ENCODE assay signal across 1 cellular context in the genomic region with DNA sequence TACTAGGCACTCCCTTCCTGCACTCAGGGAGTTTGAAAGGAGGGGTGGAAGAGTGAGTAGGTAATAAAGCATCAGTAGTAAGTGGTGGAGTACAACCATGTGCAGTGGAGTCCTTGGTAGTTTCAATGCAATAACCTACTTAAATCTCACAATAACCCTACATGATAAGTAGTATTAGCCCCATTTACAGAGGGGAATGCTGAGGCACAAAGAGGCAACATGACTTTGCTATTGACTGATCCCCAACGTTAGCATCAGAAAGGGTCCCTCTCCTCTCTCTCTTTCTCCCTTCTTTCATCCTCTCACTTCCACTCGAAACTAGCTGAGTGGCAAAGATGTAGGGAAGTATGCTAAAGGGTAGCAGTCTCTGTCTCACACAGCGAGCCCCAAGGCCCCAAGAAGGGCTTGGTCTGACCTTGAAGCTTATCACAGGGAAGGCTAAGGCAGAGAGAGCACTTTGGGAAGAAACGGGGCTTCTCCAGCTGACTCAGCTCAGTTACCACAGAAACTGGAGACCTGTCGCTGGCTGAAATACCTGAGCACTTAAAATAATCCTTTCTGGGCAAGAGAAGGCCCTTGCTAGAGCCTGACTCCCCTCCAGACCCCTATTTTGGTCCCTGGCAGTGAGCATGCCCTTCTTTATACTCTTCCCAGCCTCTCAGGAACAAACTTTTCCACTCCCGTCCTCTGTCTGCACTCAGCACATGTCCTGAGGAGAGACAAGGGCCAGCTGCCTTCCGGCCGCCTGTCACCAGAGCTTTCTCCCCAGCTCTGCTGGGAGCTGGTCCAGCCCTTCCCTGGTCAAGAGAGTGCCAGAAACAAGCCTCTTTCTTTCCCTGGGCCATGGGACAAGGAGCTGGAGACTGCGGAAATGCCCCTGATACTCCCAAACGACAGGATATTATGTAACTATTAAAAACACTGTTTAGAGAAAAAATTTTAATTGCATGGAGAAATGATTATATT.
TF ChIP-seq lines count a peak whose summit lies in the region.

No MANE protein-coding gene starts in this region.

TF ChIP-seq in GM12878, 131 proteins besides CTCF, POLR2A, EP300 and RAD21:
- TF ChIP-seq ATF2 (IDR thresholded peaks at IDR 0.05; ENCODE audit: low read length) (no peak), SUZ12 (IDR thresholded peaks at IDR 0.05; ENCODE audit: unreplicated experiment) (no peak), BMI1 (IDR thresholded peaks at IDR 0.05; ENCODE audit: borderline replicate concordance) (no peak), ZNF274 (IDR thresholded peaks at IDR 0.05; ENCODE audit: insufficient read depth, insufficient read length) (no peak), SKIL (IDR thresholded peaks at IDR 0.05; ENCODE audit: low read depth, poor library complexity, severe bottlenecking) (no peak), ZNF622 (IDR thresholded peaks at IDR 0.05) (no peak), NFYA (IDR thresholded peaks at IDR 0.05; ENCODE audit: borderline replicate concordance, low read depth, low read length) (no peak), ZSCAN29 (IDR thresholded peaks at IDR 0.05) (no peak)
- TF ChIP-seq, protein P1, sequence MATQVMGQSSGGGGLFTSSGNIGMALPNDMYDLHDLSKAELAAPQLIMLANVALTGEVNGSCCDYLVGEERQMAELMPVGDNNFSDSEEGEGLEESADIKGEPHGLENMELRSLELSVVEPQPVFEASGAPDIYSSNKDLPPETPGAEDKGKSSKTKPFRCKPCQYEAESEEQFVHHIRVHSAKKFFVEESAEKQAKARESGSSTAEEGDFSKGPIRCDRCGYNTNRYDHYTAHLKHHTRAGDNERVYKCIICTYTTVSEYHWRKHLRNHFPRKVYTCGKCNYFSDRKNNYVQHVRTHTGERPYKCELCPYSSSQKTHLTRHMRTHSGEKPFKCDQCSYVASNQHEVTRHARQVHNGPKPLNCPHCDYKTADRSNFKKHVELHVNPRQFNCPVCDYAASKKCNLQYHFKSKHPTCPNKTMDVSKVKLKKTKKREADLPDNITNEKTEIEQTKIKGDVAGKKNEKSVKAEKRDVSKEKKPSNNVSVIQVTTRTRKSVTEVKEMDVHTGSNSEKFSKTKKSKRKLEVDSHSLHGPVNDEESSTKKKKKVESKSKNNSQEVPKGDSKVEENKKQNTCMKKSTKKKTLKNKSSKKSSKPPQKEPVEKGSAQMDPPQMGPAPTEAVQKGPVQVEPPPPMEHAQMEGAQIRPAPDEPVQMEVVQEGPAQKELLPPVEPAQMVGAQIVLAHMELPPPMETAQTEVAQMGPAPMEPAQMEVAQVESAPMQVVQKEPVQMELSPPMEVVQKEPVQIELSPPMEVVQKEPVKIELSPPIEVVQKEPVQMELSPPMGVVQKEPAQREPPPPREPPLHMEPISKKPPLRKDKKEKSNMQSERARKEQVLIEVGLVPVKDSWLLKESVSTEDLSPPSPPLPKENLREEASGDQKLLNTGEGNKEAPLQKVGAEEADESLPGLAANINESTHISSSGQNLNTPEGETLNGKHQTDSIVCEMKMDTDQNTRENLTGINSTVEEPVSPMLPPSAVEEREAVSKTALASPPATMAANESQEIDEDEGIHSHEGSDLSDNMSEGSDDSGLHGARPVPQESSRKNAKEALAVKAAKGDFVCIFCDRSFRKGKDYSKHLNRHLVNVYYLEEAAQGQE (IDR thresholded peaks at IDR 0.05; ENCODE audit: low read depth, low read length): no peak
- TF ChIP-seq, protein P2, sequence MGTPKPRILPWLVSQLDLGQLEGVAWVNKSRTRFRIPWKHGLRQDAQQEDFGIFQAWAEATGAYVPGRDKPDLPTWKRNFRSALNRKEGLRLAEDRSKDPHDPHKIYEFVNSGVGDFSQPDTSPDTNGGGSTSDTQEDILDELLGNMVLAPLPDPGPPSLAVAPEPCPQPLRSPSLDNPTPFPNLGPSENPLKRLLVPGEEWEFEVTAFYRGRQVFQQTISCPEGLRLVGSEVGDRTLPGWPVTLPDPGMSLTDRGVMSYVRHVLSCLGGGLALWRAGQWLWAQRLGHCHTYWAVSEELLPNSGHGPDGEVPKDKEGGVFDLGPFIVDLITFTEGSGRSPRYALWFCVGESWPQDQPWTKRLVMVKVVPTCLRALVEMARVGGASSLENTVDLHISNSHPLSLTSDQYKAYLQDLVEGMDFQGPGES (IDR thresholded peaks at IDR 0.05): no peak
TF ChIP-seq in GM12878: peak in this region for 0.
